ENCODE assay signal across 1 cellular context in the genomic region with DNA sequence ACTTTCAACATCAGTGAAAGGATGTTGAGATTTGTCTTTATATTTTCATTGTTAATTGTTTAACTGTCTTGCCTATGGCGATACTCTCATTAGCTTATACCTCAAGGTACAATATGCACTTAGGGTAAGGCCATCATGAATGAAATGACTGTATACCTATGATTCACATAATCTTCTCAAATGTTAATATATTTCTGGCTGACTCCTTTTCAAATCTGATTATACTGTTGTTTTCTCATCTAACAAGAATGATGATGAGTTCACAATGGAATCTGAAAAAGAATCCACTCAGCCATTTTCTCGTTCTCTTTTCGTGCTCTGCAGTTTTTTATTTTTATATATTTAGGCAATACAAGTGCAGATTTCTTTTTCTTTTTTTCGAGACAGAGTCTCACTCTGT.
TF ChIP-seq lines count a peak whose summit lies in the region.

No MANE protein-coding gene starts in this region.

TF ChIP-seq in SK-N-SH, 30 proteins besides CTCF, POLR2A, EP300 and RAD21 (continued from another document):
- TF ChIP-seq MEF2A (IDR thresholded peaks at IDR 0.05; ENCODE audit: borderline replicate concordance, low read depth) = no peak
- TF ChIP-seq, protein P1, sequence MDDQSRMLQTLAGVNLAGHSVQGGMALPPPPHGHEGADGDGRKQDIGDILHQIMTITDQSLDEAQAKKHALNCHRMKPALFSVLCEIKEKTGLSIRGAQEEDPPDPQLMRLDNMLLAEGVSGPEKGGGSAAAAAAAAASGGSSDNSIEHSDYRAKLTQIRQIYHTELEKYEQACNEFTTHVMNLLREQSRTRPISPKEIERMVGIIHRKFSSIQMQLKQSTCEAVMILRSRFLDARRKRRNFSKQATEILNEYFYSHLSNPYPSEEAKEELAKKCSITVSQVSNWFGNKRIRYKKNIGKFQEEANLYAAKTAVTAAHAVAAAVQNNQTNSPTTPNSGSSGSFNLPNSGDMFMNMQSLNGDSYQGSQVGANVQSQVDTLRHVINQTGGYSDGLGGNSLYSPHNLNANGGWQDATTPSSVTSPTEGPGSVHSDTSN (IDR thresholded peaks at IDR 0.05) = peak; percentile 60; the same call in 1 of the 2 replicates
- peak; percentile 72 for TF ChIP-seq JUND (IDR thresholded peaks at IDR 0.05)
